12 cellular contexts compared by ENCODE assay signal in genomic region chr15:82122754-82123400, GRCh38.
DNase-seq lines count a peak whose midpoint lies in the region; ATAC-seq and TF ChIP-seq lines count a peak whose summit lies in the region.
"Had no signal": no experiment of that assay in that cellular context is flagged by ENCODE, and none has a peak within 500 bp of the region (broad histone marks: within the 10 kb centered on the region; RNA-seq: fewer than 3 reads in every experiment).

No MANE protein-coding gene starts in this region.

- H3K27ac ChIP-seq in gastroesophageal sphincter (no peak overlapping the region), endodermal cell (ENCODE audit: low read depth, low read length) (no peak overlapping the region)

- no peaks in the 10 kb centered on the region for H3K4me1 Mint-ChIP-seq in endodermal cell

- no peaks in the 10 kb centered on the region for H3K27me3 ChIP-seq in gastroesophageal sphincter
- H3K27me3 ChIP-seq in endodermal cell (ENCODE audit: control insufficient read depth, insufficient read depth, low read length, poor library complexity, severe bottlenecking) = no peaks in the 10 kb centered on the region

- no peak for TF ChIP-seq POLR2A in gastroesophageal sphincter (IDR thresholded peaks at IDR 0.05)

- no peaks in the 10 kb centered on the region for H3K27me3 Mint-ChIP-seq in endodermal cell (ENCODE audit: insufficient read depth)

- H3K4me1 ChIP-seq in gastroesophageal sphincter (peaks cover 0 to 15% (median 0%) of the 10 kb centered on the region in 3 donors), endodermal cell (ENCODE audit: control insufficient read depth, insufficient read depth, low read length) (no peaks in the 10 kb centered on the region)

- H3K36me3 Mint-ChIP-seq in endodermal cell (ENCODE audit: low read depth) = peaks cover 26% of the 10 kb centered on the region

- H3K36me3 ChIP-seq in gastroesophageal sphincter (peaks cover 0 to 2% of the 10 kb centered on the region in 2 donors), endodermal cell (ENCODE audit: control insufficient read depth, insufficient read depth, low read length) (peaks cover 38% of the 10 kb centered on the region)

- WGBS in gastroesophageal sphincter (ENCODE audit: low coverage in 1 of 2), 2 donors = 13 to 14% methylated on average over 3 of the region's 4 CpGs
- 89 to 95% methylated on average over 4 of the region's 4 CpGs for WGBS in endodermal cell (ENCODE audit: insufficient coverage in 1 of 2, insufficient read length in 1 of 2), 2 experiments

- no peaks in the 10 kb centered on the region for H3K9me3 Mint-ChIP-seq in endodermal cell

- TF ChIP-seq CTCF in gastroesophageal sphincter (IDR thresholded peaks at IDR 0.05) = no peak
- TF ChIP-seq CTCF in endodermal cell (conservative IDR thresholded peaks at IDR 0.05) = no peak

- DNase-seq in H4 (ENCODE audit: low spot score) = peak; percentile 73
- peak; percentile 61 for DNase-seq in T1000 (lab: John Stamatoyannopoulos, UW)
- peak; percentile 95 for DNase-seq in smooth muscle cell of the brain vasculature (ENCODE audit: low read depth, low spot score)
- DNase-seq in endodermal cell = no peak
- DNase-seq in activated CD4-positive, alpha-beta T cell treated with anti-CD3 and anti-CD28 coated beads for 4 hours = no peak
- DNase-seq: GDM1; MM.1S; OCI-M1; stimulated activated CD8-positive, alpha-beta memory T cell treated with anti-CD3 and anti-CD28 coated beads, Interleukin-4, amount 100 ng/mL, for 48 hours had no signal

- no peak overlapping the region for H3K27ac Mint-ChIP-seq in endodermal cell

- no peak overlapping the region for H3K9ac ChIP-seq in endodermal cell (ENCODE audit: extremely low read depth, low read length, poor library complexity, severe bottlenecking)

- H3K9me3 ChIP-seq in gastroesophageal sphincter (no peaks in the 10 kb centered on the region), endodermal cell (ENCODE audit: control insufficient read depth, low read length) (no peaks in the 10 kb centered on the region)

- H3K4me3 ChIP-seq in gastroesophageal sphincter (no peak overlapping the region), endodermal cell (ENCODE audit: low read length) (no peak overlapping the region)

- H3K4me3 Mint-ChIP-seq in endodermal cell = no peak overlapping the region

- peak; percentile 69 for ATAC-seq in gastroesophageal sphincter
- no peak for ATAC-seq in GM18498 (IDR thresholded peaks at IDR 0.05; ENCODE audit: unreplicated experiment)
- ATAC-seq in HG03439 (IDR thresholded peaks at IDR 0.05; ENCODE audit: unreplicated experiment) = no peak

- TF ChIP-seq EP300 in gastroesophageal sphincter (IDR thresholded peaks at IDR 0.05) = no peak

Comparison
In these comparisons a context has a peak if more than half of its experiments do, and no peak if none do; other contexts are left out.
1. DNase-seq: peak in H4 (single experiment), T1000 (single experiment) and smooth muscle cell of the brain vasculature (single experiment); none in endodermal cell (single experiment) and activated CD4-positive, alpha-beta T cell treated with anti-CD3 and anti-CD28 coated beads for 4 hours (0 of 2).